8 cellular contexts compared by ENCODE assay signal in genomic region chr17:2796164-2797140, GRCh38. TPM values are rescaled to one million over a fixed set of nuclear protein-coding genes. Genes with fewer than 3 reads are reported as not detected.
DNase-seq lines count a peak whose midpoint lies in the region; ATAC-seq lines count a peak whose summit lies in the region.

Gene RAP1GAP2, plus strand, starts transcription at chr17:2796438. Its CDS starts 90 bp downstream, at chr17:2796528.

- peak within 1 kb of the TSS; percentile 51 for H3K27ac ChIP-seq in CD4-positive, alpha-beta memory T cell (ENCODE audit: low read depth, low read length)
- H3K27ac ChIP-seq in mesendoderm (ENCODE audit: low read depth, low read length), result no peak within 1 kb of the TSS

- no peaks in the 10 kb centered on the region for H3K27me3 ChIP-seq in CD4-positive, alpha-beta memory T cell (ENCODE audit: insufficient read depth, low read length)
- H3K27me3 ChIP-seq in mesendoderm (ENCODE audit: insufficient read depth, low read length, poor library complexity), result no peaks in the 10 kb centered on the region

- H3K9me3 Mint-ChIP-seq in CD4-positive, alpha-beta memory T cell, result no peaks in the 10 kb centered on the region
- no peaks in the 10 kb centered on the region for H3K9me3 Mint-ChIP-seq in activated naive CD8-positive, alpha-beta T cell (ENCODE audit: low read depth)
- H3K9me3 Mint-ChIP-seq in stimulated activated memory B cell treated with anti-CD40 and anti-IgM and Interleukin-4, amounts not matched to agents 10 μg/mL and 1 μg/mL and 100 μg/mL, for 72 hours, result no peaks in the 10 kb centered on the region

- H3K4me3 Mint-ChIP-seq in CD4-positive, alpha-beta memory T cell, result peak within 1 kb of the TSS; percentile 90 to 99 (median 97)
- peak within 1 kb of the TSS; percentile 74 for H3K4me3 Mint-ChIP-seq in activated naive CD8-positive, alpha-beta T cell
- H3K4me3 Mint-ChIP-seq in stimulated activated memory B cell treated with anti-CD40 and anti-IgM and Interleukin-4, amounts not matched to agents 10 μg/mL and 1 μg/mL and 100 μg/mL, for 72 hours, result peak within 1 kb of the TSS; percentile 83

- peak within 1 kb of the TSS; percentile 83 to 94 for H3K4me3 ChIP-seq in CD4-positive, alpha-beta memory T cell (ENCODE audit: low read length in 2 of 2)
- no peak within 1 kb of the TSS for H3K4me3 ChIP-seq in mesendoderm (ENCODE audit: low read length)

- ATAC-seq in stimulated activated memory B cell treated with anti-CD40 and anti-IgM and Interleukin-4, amounts not matched to agents 10 μg/mL and 1 μg/mL and 100 μg/mL, for 72 hours, result peak; percentile 86

- no peak within 1 kb of the TSS for H4K8ac ChIP-seq in mesendoderm (ENCODE audit: low read depth, low read length)

- no CpG with 5 or more reads among the region's 39 CpGs for WGBS in mesendoderm (ENCODE audit: extremely low coverage, insufficient coverage, low lambda C conversion rate)

- H3K79me1 ChIP-seq in mesendoderm (ENCODE audit: low read length), result no peaks in the 10 kb centered on the region

- no peak within 1 kb of the TSS for H2BK15ac ChIP-seq in mesendoderm (replicated peaks; ENCODE audit: low read depth)

- peaks cover 3% of the 10 kb centered on the region for H3K36me3 ChIP-seq in CD4-positive, alpha-beta memory T cell (ENCODE audit: insufficient read depth, low read length)
- H3K36me3 ChIP-seq in mesendoderm (ENCODE audit: control insufficient read depth, insufficient read depth, low read length), result no peaks in the 10 kb centered on the region

- CTCF ChIA-PET in CD4-positive, alpha-beta memory T cell (lab: Charles Lee; ENCODE audit: partially characterized antibody), result interaction anchor here (0.9 to 6.3 kb wide), 10 partner anchors 10 to 52 kb away, joined by 3 to 75 read pairs (median 5); no protein-coding TSS in a partner anchor

- H3K27me3 Mint-ChIP-seq in CD4-positive, alpha-beta memory T cell, result no peaks in the 10 kb centered on the region
- H3K27me3 Mint-ChIP-seq in activated naive CD8-positive, alpha-beta T cell, result peaks cover 6% of the 10 kb centered on the region
- H3K27me3 Mint-ChIP-seq in stimulated activated memory B cell treated with anti-CD40 and anti-IgM and Interleukin-4, amounts not matched to agents 10 μg/mL and 1 μg/mL and 100 μg/mL, for 72 hours, result no peaks in the 10 kb centered on the region

- H2BK120ac ChIP-seq in mesendoderm (ENCODE audit: low read depth, low read length), result no peak within 1 kb of the TSS

- H3K9ac ChIP-seq in mesendoderm (ENCODE audit: low read length), result no peak within 1 kb of the TSS

- H3K79me2 ChIP-seq in mesendoderm (ENCODE audit: control insufficient read depth, insufficient read depth, low read length), result no peaks in the 10 kb centered on the region

- no peak within 1 kb of the TSS for H3K4ac ChIP-seq in mesendoderm (ENCODE audit: low read depth, low read length)

- intact Hi-C loops in CD4-positive, alpha-beta memory T cell (cut with micrococcal nuclease), result loop anchor here (1.0 kb wide), 1 partner anchor 18 kb away; no protein-coding TSS in a partner anchor

- H2AK5ac ChIP-seq in mesendoderm (ENCODE audit: low read length), result no peak within 1 kb of the TSS

- POLR2A ChIA-PET in CD4-positive, alpha-beta memory T cell (lab: Charles Lee; ENCODE audit: partially characterized antibody), result interaction anchor here (0.7 to 11.1 kb wide), 11 partner anchors 8 to 72 kb away, joined by 3 to 330 read pairs (median 4); no protein-coding TSS in a partner anchor

- H2BK5ac ChIP-seq in mesendoderm (ENCODE audit: low read length), result no peak within 1 kb of the TSS

- H3K4me2 ChIP-seq in mesendoderm (ENCODE audit: low read length), result no peak within 1 kb of the TSS

- no peak within 1 kb of the TSS for H3K56ac ChIP-seq in mesendoderm (ENCODE audit: low read length)

- H3K27ac Mint-ChIP-seq in CD4-positive, alpha-beta memory T cell, result peak within 1 kb of the TSS; percentile 72 to 94 (median 89)
- H3K27ac Mint-ChIP-seq in activated naive CD8-positive, alpha-beta T cell, result no peak within 1 kb of the TSS
- H3K27ac Mint-ChIP-seq in stimulated activated memory B cell treated with anti-CD40 and anti-IgM and Interleukin-4, amounts not matched to agents 10 μg/mL and 1 μg/mL and 100 μg/mL, for 72 hours, result peak within 1 kb of the TSS; percentile 75

- no peak within 1 kb of the TSS for H3K18ac ChIP-seq in mesendoderm (ENCODE audit: low read length)

- no peaks in the 10 kb centered on the region for H3K9me3 ChIP-seq in CD4-positive, alpha-beta memory T cell (ENCODE audit: control insufficient read depth in 1 of 2, low read length in 2 of 2)

- peaks cover 7 to 35% of the 10 kb centered on the region in 2 donors for H3K36me3 Mint-ChIP-seq in CD4-positive, alpha-beta memory T cell
- H3K36me3 Mint-ChIP-seq in activated naive CD8-positive, alpha-beta T cell, result peaks cover 4% of the 10 kb centered on the region
- H3K36me3 Mint-ChIP-seq in stimulated activated memory B cell treated with anti-CD40 and anti-IgM and Interleukin-4, amounts not matched to agents 10 μg/mL and 1 μg/mL and 100 μg/mL, for 72 hours, result no peaks in the 10 kb centered on the region

- H3K4me1 ChIP-seq in CD4-positive, alpha-beta memory T cell (ENCODE audit: insufficient read depth, low read length), result peaks cover 80% of the 10 kb centered on the region
- H3K4me1 ChIP-seq in mesendoderm (ENCODE audit: control insufficient read depth, low read depth, low read length), result no peaks in the 10 kb centered on the region

- H4K5ac ChIP-seq in mesendoderm (ENCODE audit: low read length), result no peak within 1 kb of the TSS

- H3K23ac ChIP-seq in mesendoderm (ENCODE audit: low read length), result no peak within 1 kb of the TSS

- peaks cover 47 to 88% (median 69%) of the 10 kb centered on the region in 4 donors for H3K4me1 Mint-ChIP-seq in CD4-positive, alpha-beta memory T cell
- H3K4me1 Mint-ChIP-seq in activated naive CD8-positive, alpha-beta T cell (ENCODE audit: low read depth), result peaks cover 65% of the 10 kb centered on the region
- H3K4me1 Mint-ChIP-seq in stimulated activated memory B cell treated with anti-CD40 and anti-IgM and Interleukin-4, amounts not matched to agents 10 μg/mL and 1 μg/mL and 100 μg/mL, for 72 hours, result peaks cover 79% of the 10 kb centered on the region

- DNase-seq in CD4-positive, alpha-beta memory T cell, result peak; percentile 81 to 89 (median 85)
- peak; percentile 52 for DNase-seq in T follicular helper cell (ENCODE audit: low read depth)
- no peak for DNase-seq in mesenteric fat pad (ENCODE audit: low spot score)
- DNase-seq in COR-L47 (lab: John Stamatoyannopoulos, UW), result no peak
- DNase-seq in mesendoderm, result no peak
- DNase-seq in NCI-H187 treated with DMSO at 0.1 percent for 48 hours (lab: John Stamatoyannopoulos, UW), result no peak

RNA-seq across cellular contexts. Expression of gene RAP1GAP2, which starts in this region (rescaled TPM):
- 1 to 10 TPM; 9.0 to 9.9 TPM for total RNA-seq in CD4-positive, alpha-beta memory T cell
- polyA plus RNA-seq in CD4-positive, alpha-beta memory T cell, result 1 to 10 TPM in 1 of 2 donors, under 1 TPM in 1; 0.38 to 7.1 TPM
- 10.4 TPM for total RNA-seq in mesenteric fat pad
- polyA plus RNA-seq in mesendoderm (2013, experiment 1 of 2), result 20.7 TPM
- polyA plus RNA-seq in mesendoderm (2013, experiment 2 of 2), result 21.1 TPM

Comparison
In these comparisons a context has a peak if more than half of its experiments do, and no peak if none do; other contexts are left out.
1. DNase-seq: peak in CD4-positive, alpha-beta memory T cell (5 of 5) and T follicular helper cell (single experiment); none in mesenteric fat pad (single experiment), COR-L47 (single experiment), mesendoderm (single experiment) and NCI-H187 treated with DMSO at 0.1 percent for 48 hours (single experiment).
2. Peak in every context shown above with its lines, with median percentiles within 50 percentile points of each other: H3K4me3 Mint-ChIP-seq.